In the genomic region with DNA sequence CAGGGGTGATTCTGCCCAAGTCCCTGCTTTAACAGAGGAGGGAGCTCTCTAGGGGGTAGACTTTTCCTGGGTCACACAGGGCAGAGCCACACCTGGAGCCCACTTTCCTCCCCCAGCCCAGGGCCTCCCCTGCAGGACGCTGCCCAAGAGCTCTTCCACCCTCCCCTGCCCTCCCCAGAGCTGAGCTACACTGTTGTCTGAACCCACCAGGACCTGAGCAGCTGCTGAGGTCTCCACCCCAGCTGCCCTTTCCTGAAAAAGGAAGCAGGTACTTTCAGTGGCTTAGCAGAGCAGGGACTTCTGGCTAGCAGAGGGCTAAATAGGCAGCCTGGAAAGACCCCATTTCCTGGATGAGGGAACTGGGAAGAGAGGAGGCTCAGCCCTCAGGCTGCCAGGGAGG, we compare ENCODE assay signal across 1 cellular context.
TF ChIP-seq lines count a peak whose summit lies in the region.

No MANE protein-coding gene starts in this region.

TF ChIP-seq in K562, 482 proteins besides CTCF, POLR2A, EP300 and RAD21:
- TF ChIP-seq, protein P1, sequence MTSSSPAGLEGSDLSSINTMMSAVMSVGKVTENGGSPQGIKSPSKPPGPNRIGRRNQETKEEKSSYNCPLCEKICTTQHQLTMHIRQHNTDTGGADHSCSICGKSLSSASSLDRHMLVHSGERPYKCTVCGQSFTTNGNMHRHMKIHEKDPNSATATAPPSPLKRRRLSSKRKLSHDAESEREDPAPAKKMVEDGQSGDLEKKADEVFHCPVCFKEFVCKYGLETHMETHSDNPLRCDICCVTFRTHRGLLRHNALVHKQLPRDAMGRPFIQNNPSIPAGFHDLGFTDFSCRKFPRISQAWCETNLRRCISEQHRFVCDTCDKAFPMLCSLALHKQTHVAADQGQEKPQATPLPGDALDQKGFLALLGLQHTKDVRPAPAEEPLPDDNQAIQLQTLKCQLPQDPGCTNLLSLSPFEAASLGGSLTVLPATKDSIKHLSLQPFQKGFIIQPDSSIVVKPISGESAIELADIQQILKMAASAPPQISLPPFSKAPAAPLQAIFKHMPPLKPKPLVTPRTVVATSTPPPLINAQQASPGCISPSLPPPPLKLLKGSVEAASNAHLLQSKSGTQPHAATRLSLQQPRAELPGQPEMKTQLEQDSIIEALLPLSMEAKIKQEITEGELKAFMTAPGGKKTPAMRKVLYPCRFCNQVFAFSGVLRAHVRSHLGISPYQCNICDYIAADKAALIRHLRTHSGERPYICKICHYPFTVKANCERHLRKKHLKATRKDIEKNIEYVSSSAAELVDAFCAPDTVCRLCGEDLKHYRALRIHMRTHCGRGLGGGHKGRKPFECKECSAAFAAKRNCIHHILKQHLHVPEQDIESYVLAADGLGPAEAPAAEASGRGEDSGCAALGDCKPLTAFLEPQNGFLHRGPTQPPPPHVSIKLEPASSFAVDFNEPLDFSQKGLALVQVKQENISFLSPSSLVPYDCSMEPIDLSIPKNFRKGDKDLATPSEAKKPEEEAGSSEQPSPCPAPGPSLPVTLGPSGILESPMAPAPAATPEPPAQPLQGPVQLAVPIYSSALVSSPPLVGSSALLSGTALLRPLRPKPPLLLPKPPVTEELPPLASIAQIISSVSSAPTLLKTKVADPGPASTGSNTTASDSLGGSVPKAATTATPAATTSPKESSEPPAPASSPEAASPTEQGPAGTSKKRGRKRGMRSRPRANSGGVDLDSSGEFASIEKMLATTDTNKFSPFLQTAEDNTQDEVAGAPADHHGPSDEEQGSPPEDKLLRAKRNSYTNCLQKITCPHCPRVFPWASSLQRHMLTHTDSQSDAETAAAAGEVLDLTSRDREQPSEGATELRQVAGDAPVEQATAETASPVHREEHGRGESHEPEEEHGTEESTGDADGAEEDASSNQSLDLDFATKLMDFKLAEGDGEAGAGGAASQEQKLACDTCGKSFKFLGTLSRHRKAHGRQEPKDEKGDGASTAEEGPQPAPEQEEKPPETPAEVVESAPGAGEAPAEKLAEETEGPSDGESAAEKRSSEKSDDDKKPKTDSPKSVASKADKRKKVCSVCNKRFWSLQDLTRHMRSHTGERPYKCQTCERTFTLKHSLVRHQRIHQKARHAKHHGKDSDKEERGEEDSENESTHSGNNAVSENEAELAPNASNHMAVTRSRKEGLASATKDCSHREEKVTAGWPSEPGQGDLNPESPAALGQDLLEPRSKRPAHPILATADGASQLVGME (CRISPR knock-in tag; IDR thresholded peaks at IDR 0.05) = 0 out of 2 replicates have a peak, but pooled peaks have one; percentile 31
- TF ChIP-seq ZNF444 (CRISPR knock-in tag; IDR thresholded peaks at IDR 0.05) = no peak
